29 cellular contexts compared by ENCODE assay signal in genomic region chr6:107244082-107244741, GRCh38.
A peak's percentile ranks its signal among the peaks of the same experiment; 100 is the strongest.
DNase-seq lines count a peak whose midpoint lies in the region; ATAC-seq, FAIRE-seq and TF ChIP-seq lines count a peak whose summit lies in the region.
"Had no signal": no experiment of that assay in that cellular context is flagged by ENCODE, and none has a peak within 500 bp of the region (broad histone marks: within the 10 kb centered on the region; RNA-seq: fewer than 3 reads in every experiment).

No MANE protein-coding gene starts in this region.

- H3K36me3 Mint-ChIP-seq in astrocyte (ENCODE audit: low read depth, unreplicated experiment): no peaks in the 10 kb centered on the region

- TF ChIP-seq EP300 in HepG2 (IDR thresholded peaks at IDR 0.05; ENCODE audit: low read depth in 2 of 2, low read length in 2 of 2) (no peak), HepG2 (CRISPR knock-in tag; IDR thresholded peaks at IDR 0.05; ENCODE audit: borderline replicate concordance) (no peak)

- H3K79me2 ChIP-seq in HepG2 (ENCODE audit: insufficient read depth, low read length) (no peaks in the 10 kb centered on the region), astrocyte (ENCODE audit: insufficient read depth, low read length) (no peaks in the 10 kb centered on the region)
- H3K79me2 ChIP-seq: parathyroid adenoma had no signal

- TF ChIP-seq RAD21 in HepG2 (CRISPR knock-in tag; IDR thresholded peaks at IDR 0.05): no peak

- in situ Hi-C loops in HepG2 (cut with HindIII; ENCODE audit: extremely low pct_ligation_motif_present, low pct_unique_long_range_greater_than_20kb): no loop called here

- H2AFZ ChIP-seq in HepG2 (ENCODE audit: low read length): no peak overlapping the region
- H2AFZ ChIP-seq in astrocyte (ENCODE audit: low read depth, low read length): no peak overlapping the region
- H2AFZ ChIP-seq: parathyroid adenoma had no signal

- no TSS peak for BruUV-seq in HepG2 (replicated peaks; lab: Mats Ljungman, UMichigan)

- no peaks in the 10 kb centered on the region for H3K9me3 Mint-ChIP-seq in astrocyte (ENCODE audit: unreplicated experiment)
- H3K9me3 Mint-ChIP-seq: activated naive CD4-positive, alpha-beta T cell treated with anti-CD3 and anti-CD28 coated beads for 36 hours; stimulated activated naive B cell treated with anti-CD40 and anti-IgM and Interleukin-4, amounts not matched to agents 10 μg/mL and 1 μg/mL and 100 μg/mL, for 72 hours had no signal

- no peak overlapping the region for H3K27ac Mint-ChIP-seq in astrocyte (ENCODE audit: unreplicated experiment)
- H3K27ac Mint-ChIP-seq: activated CD4-positive, alpha-beta T cell treated with anti-CD3 and anti-CD28 coated beads for 36 hours; activated CD8-positive, alpha-beta T cell treated with anti-CD3 and anti-CD28 coated beads, Interleukin-2, amount 10 ng/mL, durations not matched to agents 7 days and 5 days; activated naive CD4-positive, alpha-beta T cell treated with anti-CD3 and anti-CD28 coated beads for 36 hours; stimulated activated naive B cell treated with anti-CD40 and anti-IgM and Interleukin-4, amounts not matched to agents 10 μg/mL and 1 μg/mL and 100 μg/mL, for 72 hours; type B pancreatic cell had no signal

- H3K4me1 ChIP-seq in HepG2 (ENCODE audit: insufficient read depth, low read length) (peaks cover 21% of the 10 kb centered on the region), right lobe of liver (peaks cover 0 to 20% (median 0%) of the 10 kb centered on the region in 4 donors), astrocyte (ENCODE audit: insufficient read depth, low read length) (no peaks in the 10 kb centered on the region)
- H3K4me1 ChIP-seq: BLaER1, parathyroid adenoma, Peyer's patch, SJSA1 had no signal

- no peak for FAIRE-seq in HepG2 (lab: Jason Lieb, UNC)
- no peak for FAIRE-seq in astrocyte (lab: Jason Lieb, UNC)
- FAIRE-seq: small intestine had no signal

- TF ChIP-seq CTCF in HepG2 (CRISPR knock-in tag; IDR thresholded peaks at IDR 0.05): no peak
- no peak for TF ChIP-seq CTCF in right lobe of liver (IDR thresholded peaks at IDR 0.05)
- no peak for TF ChIP-seq CTCF in astrocyte (IDR thresholded peaks at IDR 0.05; ENCODE audit: insufficient read depth, low read depth, low read length)

- H3K4me2 ChIP-seq in HepG2 (ENCODE audit: low read depth, low read length) (no peak overlapping the region), astrocyte (ENCODE audit: low read length) (no peak overlapping the region)
- H3K4me2 ChIP-seq: BLaER1 had no signal

- H3K36me3 ChIP-seq in HepG2 (replicated peaks in 1 of 2; ENCODE audit: control insufficient read depth in 1 of 2, insufficient read depth in 2 of 2, low read length in 2 of 2) (peaks cover 0 to 2% of the 10 kb centered on the region in 2 experiments; a peak in 1 of 5 replicates), right lobe of liver (no peaks in the 10 kb centered on the region), astrocyte (ENCODE audit: insufficient read depth, low read length) (no peaks in the 10 kb centered on the region)
- H3K36me3 ChIP-seq: BLaER1, gastrocnemius medialis, MG63, Peyer's patch, SJSA1 had no signal

- H3K27ac ChIP-seq in HepG2 (ENCODE audit: extremely low read length, insufficient read depth, low read length) (no peak overlapping the region), right lobe of liver (no peak overlapping the region), astrocyte (ENCODE audit: low read depth, low read length) (no peak overlapping the region)
- H3K27ac ChIP-seq: BLaER1, dorsolateral prefrontal cortex, gastrocnemius medialis, parathyroid adenoma, Peyer's patch, SJSA1, VCaP had no signal

- ATAC-seq in HepG2 (no peak), right lobe of liver (no peak), HG03571 (IDR thresholded peaks at IDR 0.05; ENCODE audit: unreplicated experiment) (no peak)
- ATAC-seq: activated CD4-positive, alpha-beta T cell treated with anti-CD3 and anti-CD28 coated beads for 36 hours; activated CD8-positive, alpha-beta T cell treated with anti-CD3 and anti-CD28 coated beads, Interleukin-2, amount 10 ng/mL, durations not matched to agents 7 days and 5 days; gastrocnemius medialis; left colon had no signal

- POLR2A ChIA-PET in HepG2 (lab: Yijun Ruan, JAX): no interaction called here

- WGBS in HepG2 (ENCODE audit: low lambda C conversion rate): 87% methylated on average over 4 of the region's 4 CpGs
- 78% methylated on average over 3 of the region's 4 CpGs for WGBS in right lobe of liver (ENCODE audit: insufficient coverage, low coverage, low lambda C conversion rate, missing lambda C conversion rate)

- intact Hi-C loops in HepG2 (cut with micrococcal nuclease; ENCODE audit: unreplicated experiment): no loop called here
- intact Hi-C loops in right lobe of liver (cut with DNase I): no loop called here

- H3K4me1 Mint-ChIP-seq in astrocyte (ENCODE audit: low read depth, unreplicated experiment): peaks cover 5% of the 10 kb centered on the region
- H3K4me1 Mint-ChIP-seq: activated CD4-positive, alpha-beta T cell treated with anti-CD3 and anti-CD28 coated beads for 36 hours had no signal

- no peak overlapping the region for H3K4me3 Mint-ChIP-seq in astrocyte (ENCODE audit: unreplicated experiment)
- H3K4me3 Mint-ChIP-seq: activated CD4-positive, alpha-beta T cell treated with anti-CD3 and anti-CD28 coated beads for 36 hours; activated CD8-positive, alpha-beta T cell treated with anti-CD3 and anti-CD28 coated beads, Interleukin-2, amount 10 ng/mL, durations not matched to agents 7 days and 5 days; activated naive CD4-positive, alpha-beta T cell treated with anti-CD3 and anti-CD28 coated beads for 36 hours; neural crest cell; stimulated activated naive B cell treated with anti-CD40 and anti-IgM and Interleukin-4, amounts not matched to agents 10 μg/mL and 1 μg/mL and 100 μg/mL, for 72 hours; type B pancreatic cell had no signal

- H3K27me3 Mint-ChIP-seq in astrocyte (ENCODE audit: low read depth, unreplicated experiment): no peaks in the 10 kb centered on the region
- H3K27me3 Mint-ChIP-seq: activated CD4-positive, alpha-beta T cell treated with anti-CD3 and anti-CD28 coated beads for 36 hours; stimulated activated naive B cell treated with anti-CD40 and anti-IgM and Interleukin-4, amounts not matched to agents 10 μg/mL and 1 μg/mL and 100 μg/mL, for 72 hours; type B pancreatic cell had no signal

- H3K27me3 ChIP-seq in HepG2 (ENCODE audit: control insufficient read depth in 1 of 2, insufficient read depth in 2 of 2, low read length in 2 of 2) (no peaks in the 10 kb centered on the region), right lobe of liver (no peaks in the 10 kb centered on the region), astrocyte (ENCODE audit: insufficient read depth, low read length) (no peaks in the 10 kb centered on the region)
- H3K27me3 ChIP-seq: BLaER1, dorsolateral prefrontal cortex, gastrocnemius medialis, MG63, Peyer's patch, SJSA1 had no signal

- CTCF ChIA-PET in HepG2 (lab: Yijun Ruan, JAX; ENCODE audit: low intra/inter-chr PET ratio, low total read pairs): no interaction called here

- TF ChIP-seq POLR2A in HepG2 (IDR thresholded peaks at IDR 0.05; ENCODE audit: insufficient read depth in 1 of 2, low read depth in 2 of 2, low read length in 2 of 2) (no peak), right lobe of liver (IDR thresholded peaks at IDR 0.05) (no peak)

- H3K4me3 ChIP-seq in HepG2 (replicated peaks in 1 of 3; ENCODE audit: insufficient read depth in 1 of 3, low read depth in 2 of 3, low read length in 3 of 3) (no peak overlapping the region), right lobe of liver (no peak overlapping the region), astrocyte (ENCODE audit: insufficient read depth, low read depth, low read length) (no peak overlapping the region)
- H3K4me3 ChIP-seq: BLaER1, dorsolateral prefrontal cortex, gastrocnemius medialis, MG63, Peyer's patch, SJSA1 had no signal

- no peaks in the 10 kb centered on the region for H3K9me3 ChIP-seq in HepG2 (ENCODE audit: low read length)
- H3K9me3 ChIP-seq in right lobe of liver: no peaks in the 10 kb centered on the region
- no peaks in the 10 kb centered on the region for H3K9me3 ChIP-seq in astrocyte (ENCODE audit: insufficient read depth, low read depth, low read length)
- H3K9me3 ChIP-seq: BLaER1, gastrocnemius medialis, MG63, Peyer's patch, SJSA1 had no signal

- no peaks in the 10 kb centered on the region for H4K20me1 ChIP-seq in HepG2 (ENCODE audit: insufficient read depth, low read length)
- H4K20me1 ChIP-seq in astrocyte (ENCODE audit: insufficient read depth, low read length): no peaks in the 10 kb centered on the region
- H4K20me1 ChIP-seq: BLaER1 had no signal

- H3K9ac ChIP-seq in HepG2 (ENCODE audit: insufficient read depth, low read depth, low read length) (no peak overlapping the region), astrocyte (ENCODE audit: low read length) (no peak overlapping the region)
- H3K9ac ChIP-seq: BLaER1, parathyroid adenoma had no signal

- DNase-seq in HepG2 (ENCODE audit: low spot score): no peak
- no peak for DNase-seq in right lobe of liver
- DNase-seq in NAMALWA (ENCODE audit: low spot score): peak; percentile 13
- peak; percentile 15 for DNase-seq in astrocyte (ENCODE audit: low read depth)
- DNase-seq in germinal center (ENCODE audit: low spot score): no peak
- no peak for DNase-seq in OCI-M2 (lab: John Stamatoyannopoulos, UW; ENCODE audit: unreplicated experiment)
- DNase-seq: activated CD4-positive, alpha-beta T cell treated with anti-CD3 and anti-CD28 coated beads for 36 hours; activated CD8-positive, alpha-beta T cell treated with anti-CD3 and anti-CD28 coated beads, Interleukin-2, amount 10 ng/mL, durations not matched to agents 7 days and 5 days; activated naive CD4-positive, alpha-beta T cell treated with anti-CD3 and anti-CD28 coated beads for 36 hours; dorsolateral prefrontal cortex; gastrocnemius medialis; GDM1; HCEC 1CT; hippocampal formation; left colon; MG63; NCI-H1417 treated with DMSO at 0.1 percent for 48 hours; NCI-H2081 treated with DMSO at 0.1 percent for 48 hours; Peyer's patch; small intestine; stimulated activated naive B cell treated with anti-CD40 and anti-IgM and Interleukin-4, amounts not matched to agents 10 μg/mL and 1 μg/mL and 100 μg/mL, for 72 hours; T1000 had no signal

TF ChIP-seq in HepG2, 621 proteins besides CTCF, POLR2A, EP300 and RAD21:
- TF ChIP-seq ZNF629 (CRISPR knock-in tag; conservative IDR thresholded peaks at IDR 0.05) (peak; percentile 66), PATZ1 (CRISPR knock-in tag; IDR thresholded peaks at IDR 0.05) (no peak)

Comparison
In these comparisons a context has a peak if more than half of its experiments do, and no peak if none do; other contexts are left out.
1. DNase-seq: peak in NAMALWA (single experiment) and astrocyte (single experiment); none in HepG2 (single experiment), right lobe of liver (0 of 3), germinal center (single experiment) and OCI-M2 (single experiment).